In genomic region chr5:36888303-36888702, GRCh38 we compare ENCODE assay signal across 16 cellular contexts.
A peak's percentile ranks its signal among the peaks of the same experiment; 100 is the strongest.
DNase-seq lines count a peak whose midpoint lies in the region; ATAC-seq, FAIRE-seq and TF ChIP-seq lines count a peak whose summit lies in the region.
"Had no signal": no experiment of that assay in that cellular context is flagged by ENCODE, and none has a peak within 500 bp of the region (broad histone marks: within the 10 kb centered on the region; RNA-seq: fewer than 3 reads in every experiment).

No MANE protein-coding gene starts in this region.

- CTCF ChIA-PET in HEK293T (lab: Yijun Ruan, JAX), result no interaction called here

- peaks cover 9% of the 10 kb centered on the region for H3K9me3 Mint-ChIP-seq in activated naive CD4-positive, alpha-beta T cell treated with anti-CD3 and anti-CD28 coated beads, Interleukin-2, amount 50 U/mL, for 24 hours
- no peaks in the 10 kb centered on the region for H3K9me3 Mint-ChIP-seq in effector memory CD8-positive, alpha-beta T cell
- H3K9me3 Mint-ChIP-seq in stimulated activated effector memory CD8-positive, alpha-beta T cell treated with anti-CD3 and anti-CD28 coated beads, Interleukin-12 subunit alpha, Interleukin-12 subunit beta, amount 100 ng/mL, for 72 hours, result peaks cover 5% of the 10 kb centered on the region

- H3K4me3 Mint-ChIP-seq in activated naive CD4-positive, alpha-beta T cell treated with anti-CD3 and anti-CD28 coated beads, Interleukin-2, amount 50 U/mL, for 24 hours, result peak overlapping the region; percentile 73
- H3K4me3 Mint-ChIP-seq in effector memory CD8-positive, alpha-beta T cell, result peak overlapping the region; percentile 4 to 51
- peak overlapping the region; percentile 1 for H3K4me3 Mint-ChIP-seq in stimulated activated effector memory CD8-positive, alpha-beta T cell treated with anti-CD3 and anti-CD28 coated beads, Interleukin-12 subunit alpha, Interleukin-12 subunit beta, amount 100 ng/mL, for 72 hours

- DNase-seq in activated naive CD4-positive, alpha-beta T cell treated with Interleukin-2 at 50 U/mL for 16 hours, result no peak
- DNase-seq in H54 (ENCODE audit: insufficient read length, low spot score), result no peak
- no peak for DNase-seq in effector memory CD8-positive, alpha-beta T cell
- no peak for DNase-seq in stimulated activated effector memory CD8-positive, alpha-beta T cell treated with anti-CD3 and anti-CD28 coated beads, Interleukin-12 subunit alpha, Interleukin-12 subunit beta, amount 100 ng/mL, for 72 hours (ENCODE audit: low spot score in 2 of 2)
- DNase-seq in HEK293T (ENCODE audit: extremely low spot score), result no peak
- DNase-seq in midbrain (lab: John Stamatoyannopoulos, UW), result no peak
- DNase-seq: COR-L47, DMS153, MG63, NCI-H1092, NCI-H146, NCI-H2081 treated with DMSO at 0.1 percent for 48 hours, NCI-H510A, NCI-H774, PC-9 had no signal

- POLR2A ChIA-PET in HEK293T (lab: Yijun Ruan, JAX), result no interaction called here

- no peak for TF ChIP-seq POLR2A in H54 (IDR thresholded peaks at IDR 0.05; ENCODE audit: low read depth, low read length)

- peaks cover 83% of the 10 kb centered on the region for H3K4me1 Mint-ChIP-seq in activated naive CD4-positive, alpha-beta T cell treated with anti-CD3 and anti-CD28 coated beads, Interleukin-2, amount 50 U/mL, for 24 hours
- H3K4me1 Mint-ChIP-seq in effector memory CD8-positive, alpha-beta T cell (ENCODE audit: low read depth in 2 of 2), result peaks cover 44 to 66% of the 10 kb centered on the region in 2 donors
- H3K4me1 Mint-ChIP-seq in stimulated activated effector memory CD8-positive, alpha-beta T cell treated with anti-CD3 and anti-CD28 coated beads, Interleukin-12 subunit alpha, Interleukin-12 subunit beta, amount 100 ng/mL, for 72 hours, result peaks cover 64% of the 10 kb centered on the region

- no peaks in the 10 kb centered on the region for H3K27me3 Mint-ChIP-seq in activated naive CD4-positive, alpha-beta T cell treated with anti-CD3 and anti-CD28 coated beads, Interleukin-2, amount 50 U/mL, for 24 hours
- H3K27me3 Mint-ChIP-seq in effector memory CD8-positive, alpha-beta T cell, result no peaks in the 10 kb centered on the region

- no peak for ATAC-seq in effector memory CD8-positive, alpha-beta T cell (replicated peaks)
- no peak for ATAC-seq in stimulated activated effector memory CD8-positive, alpha-beta T cell treated with anti-CD3 and anti-CD28 coated beads, Interleukin-12 subunit alpha, Interleukin-12 subunit beta, amount 100 ng/mL, for 72 hours

- peaks cover 17% of the 10 kb centered on the region for H3K36me3 Mint-ChIP-seq in activated naive CD4-positive, alpha-beta T cell treated with anti-CD3 and anti-CD28 coated beads, Interleukin-2, amount 50 U/mL, for 24 hours
- peaks cover 15% of the 10 kb centered on the region for H3K36me3 Mint-ChIP-seq in effector memory CD8-positive, alpha-beta T cell (ENCODE audit: insufficient read depth)
- peaks cover 5% of the 10 kb centered on the region for H3K36me3 Mint-ChIP-seq in stimulated activated effector memory CD8-positive, alpha-beta T cell treated with anti-CD3 and anti-CD28 coated beads, Interleukin-12 subunit alpha, Interleukin-12 subunit beta, amount 100 ng/mL, for 72 hours

- H3K27ac Mint-ChIP-seq in activated naive CD4-positive, alpha-beta T cell treated with anti-CD3 and anti-CD28 coated beads, Interleukin-2, amount 50 U/mL, for 24 hours, result peak overlapping the region; percentile 44
- peak overlapping the region in 1 of 2 donors; percentile 32 for H3K27ac Mint-ChIP-seq in effector memory CD8-positive, alpha-beta T cell
- H3K27ac Mint-ChIP-seq in stimulated activated effector memory CD8-positive, alpha-beta T cell treated with anti-CD3 and anti-CD28 coated beads, Interleukin-12 subunit alpha, Interleukin-12 subunit beta, amount 100 ng/mL, for 72 hours, result peak overlapping the region; percentile 5

- FAIRE-seq in H54 (lab: Jason Lieb, UNC), result peak; percentile 55

TF ChIP-seq in HEK293T, 16 proteins besides CTCF, POLR2A, EP300 and RAD21:
- TF ChIP-seq FOXM1 (IDR thresholded peaks at IDR 0.05; ENCODE audit: borderline replicate concordance) (no peak), FOXA1 (IDR thresholded peaks at IDR 0.05) (no peak), LEF1 (IDR thresholded peaks at IDR 0.05; ENCODE audit: borderline replicate concordance) (no peak), HDGF (IDR thresholded peaks at IDR 0.05; ENCODE audit: borderline replicate concordance) (no peak), L3MBTL2 (conservative IDR thresholded peaks at IDR 0.05) (no peak), ELF4 (IDR thresholded peaks at IDR 0.05) (no peak), CTBP1 (IDR thresholded peaks at IDR 0.05; ENCODE audit: borderline replicate concordance) (no peak)

Comparison
In these comparisons a context has a peak if more than half of its experiments do, and no peak if none do; other contexts are left out.
1. H3K4me3 Mint-ChIP-seq: peak in every context shown above with its lines; median percentile 73 in activated naive CD4-positive, alpha-beta T cell treated with anti-CD3 and anti-CD28 coated beads, Interleukin-2, amount 50 U/mL, for 24 hours; 28 in effector memory CD8-positive, alpha-beta T cell; 1 in stimulated activated effector memory CD8-positive, alpha-beta T cell treated with anti-CD3 and anti-CD28 coated beads, Interleukin-12 subunit alpha, Interleukin-12 subunit beta, amount 100 ng/mL, for 72 hours.